In genomic region chr9:114386886-114387677, GRCh38 we compare ENCODE assay signal across 1 cellular context.
TF ChIP-seq lines count a peak whose summit lies in the region.

No MANE protein-coding gene starts in this region.

TF ChIP-seq in SK-N-SH, 30 proteins besides CTCF, POLR2A, EP300 and RAD21 (continued from another document):
- TF ChIP-seq, protein P1, sequence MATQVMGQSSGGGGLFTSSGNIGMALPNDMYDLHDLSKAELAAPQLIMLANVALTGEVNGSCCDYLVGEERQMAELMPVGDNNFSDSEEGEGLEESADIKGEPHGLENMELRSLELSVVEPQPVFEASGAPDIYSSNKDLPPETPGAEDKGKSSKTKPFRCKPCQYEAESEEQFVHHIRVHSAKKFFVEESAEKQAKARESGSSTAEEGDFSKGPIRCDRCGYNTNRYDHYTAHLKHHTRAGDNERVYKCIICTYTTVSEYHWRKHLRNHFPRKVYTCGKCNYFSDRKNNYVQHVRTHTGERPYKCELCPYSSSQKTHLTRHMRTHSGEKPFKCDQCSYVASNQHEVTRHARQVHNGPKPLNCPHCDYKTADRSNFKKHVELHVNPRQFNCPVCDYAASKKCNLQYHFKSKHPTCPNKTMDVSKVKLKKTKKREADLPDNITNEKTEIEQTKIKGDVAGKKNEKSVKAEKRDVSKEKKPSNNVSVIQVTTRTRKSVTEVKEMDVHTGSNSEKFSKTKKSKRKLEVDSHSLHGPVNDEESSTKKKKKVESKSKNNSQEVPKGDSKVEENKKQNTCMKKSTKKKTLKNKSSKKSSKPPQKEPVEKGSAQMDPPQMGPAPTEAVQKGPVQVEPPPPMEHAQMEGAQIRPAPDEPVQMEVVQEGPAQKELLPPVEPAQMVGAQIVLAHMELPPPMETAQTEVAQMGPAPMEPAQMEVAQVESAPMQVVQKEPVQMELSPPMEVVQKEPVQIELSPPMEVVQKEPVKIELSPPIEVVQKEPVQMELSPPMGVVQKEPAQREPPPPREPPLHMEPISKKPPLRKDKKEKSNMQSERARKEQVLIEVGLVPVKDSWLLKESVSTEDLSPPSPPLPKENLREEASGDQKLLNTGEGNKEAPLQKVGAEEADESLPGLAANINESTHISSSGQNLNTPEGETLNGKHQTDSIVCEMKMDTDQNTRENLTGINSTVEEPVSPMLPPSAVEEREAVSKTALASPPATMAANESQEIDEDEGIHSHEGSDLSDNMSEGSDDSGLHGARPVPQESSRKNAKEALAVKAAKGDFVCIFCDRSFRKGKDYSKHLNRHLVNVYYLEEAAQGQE (IDR thresholded peaks at IDR 0.05; ENCODE audit: low read depth, low read length), result no peak
- TF ChIP-seq POLR2AphosphoS5 (IDR thresholded peaks at IDR 0.05; ENCODE audit: low read depth, low read length) (no peak), FOXJ3 (CRISPR knock-in tag; IDR thresholded peaks at IDR 0.05) (no peak), TEAD4 (IDR thresholded peaks at IDR 0.05; ENCODE audit: borderline replicate concordance, insufficient read depth) (no peak), RCOR1 (IDR thresholded peaks at IDR 0.05; ENCODE audit: low read length) (no peak), YY1 (IDR thresholded peaks at IDR 0.05; ENCODE audit: low read depth) (no peak), GATA2 (CRISPR knock-in tag; IDR thresholded peaks at IDR 0.05) (no peak), EZH2phosphoT487 (IDR thresholded peaks at IDR 0.05; ENCODE audit: borderline replicate concordance, low read depth) (no peak), TCF12 (IDR thresholded peaks at IDR 0.05) (no peak), SIN3A (IDR thresholded peaks at IDR 0.05; ENCODE audit: borderline replicate concordance, low read depth, low read length) (no peak), RXRA (IDR thresholded peaks at IDR 0.05; ENCODE audit: borderline replicate concordance, low read depth) (no peak), ZBTB33 (IDR thresholded peaks at IDR 0.05; ENCODE audit: borderline replicate concordance, low read depth) (no peak), NFIC (IDR thresholded peaks at IDR 0.05; ENCODE audit: borderline replicate concordance) (no peak), NRF1 (IDR thresholded peaks at IDR 0.05; ENCODE audit: low read depth, low read length) (no peak)
- TF ChIP-seq, protein P2, sequence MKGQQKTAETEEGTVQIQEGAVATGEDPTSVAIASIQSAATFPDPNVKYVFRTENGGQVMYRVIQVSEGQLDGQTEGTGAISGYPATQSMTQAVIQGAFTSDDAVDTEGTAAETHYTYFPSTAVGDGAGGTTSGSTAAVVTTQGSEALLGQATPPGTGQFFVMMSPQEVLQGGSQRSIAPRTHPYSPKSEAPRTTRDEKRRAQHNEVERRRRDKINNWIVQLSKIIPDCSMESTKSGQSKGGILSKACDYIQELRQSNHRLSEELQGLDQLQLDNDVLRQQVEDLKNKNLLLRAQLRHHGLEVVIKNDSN (IDR thresholded peaks at IDR 0.05; ENCODE audit: borderline replicate concordance, low read depth), result no peak
